22 cellular contexts compared by ENCODE assay signal in the genomic region with DNA sequence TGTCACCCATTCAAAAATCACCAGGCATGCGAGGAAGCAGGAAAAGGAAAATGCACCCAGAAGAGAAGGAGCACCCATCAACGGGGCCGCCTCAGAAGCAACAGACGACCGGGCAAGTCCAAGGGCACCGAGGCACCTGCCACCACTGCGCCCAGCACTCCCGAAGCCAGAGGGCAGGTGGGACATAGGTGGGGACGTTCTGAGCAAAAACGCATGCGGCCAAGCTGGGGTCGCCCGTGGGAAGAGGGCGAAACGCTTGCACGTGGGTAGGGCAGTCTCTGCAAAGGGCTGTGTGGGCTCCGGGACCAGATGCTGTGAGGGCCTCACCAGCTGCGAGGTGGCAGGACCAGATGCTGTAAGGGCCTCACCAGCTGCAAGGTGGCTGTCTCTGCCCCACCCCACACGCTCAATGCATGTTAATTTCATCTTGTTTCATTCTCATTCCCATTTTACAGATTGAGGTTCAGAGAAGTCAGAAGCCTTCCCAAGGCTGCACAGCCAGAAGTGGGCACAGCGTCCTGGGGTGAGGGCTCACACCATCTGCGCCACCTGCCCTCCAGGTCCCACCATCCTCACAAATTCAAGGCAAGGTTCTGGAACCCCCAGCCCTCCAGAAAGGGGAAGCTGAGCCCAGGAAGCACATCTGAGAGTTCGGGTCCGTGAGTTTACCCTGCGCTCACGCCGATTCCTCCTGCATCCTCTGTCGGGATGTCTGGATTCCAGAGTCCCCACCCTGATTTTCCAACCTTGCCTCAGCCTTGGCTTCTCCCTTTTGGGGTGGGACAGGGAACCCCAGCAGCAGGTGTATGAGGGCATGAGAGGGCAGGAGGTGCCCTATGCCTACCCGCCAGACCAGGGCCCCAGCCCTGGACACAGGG. TPM values are rescaled to one million over a fixed set of nuclear protein-coding genes. Genes with fewer than 3 reads are reported as not detected.
DNase-seq lines count a peak whose midpoint lies in the region; ATAC-seq and TF ChIP-seq lines count a peak whose summit lies in the region.
"Had no signal": no experiment of that assay in that cellular context is flagged by ENCODE, and none has a peak within 500 bp of the region (broad histone marks: within the 10 kb centered on the region; RNA-seq: fewer than 3 reads in every experiment).

No MANE protein-coding gene starts in this region.

- H3K27me3 Mint-ChIP-seq in CD14-positive monocyte (ENCODE audit: low read depth in 3 of 3) (peaks cover 34 to 71% (median 35%) of the 10 kb centered on the region in 3 donors), MCF 10A (ENCODE audit: insufficient read depth, unreplicated experiment) (peaks cover 74% of the 10 kb centered on the region)

- no TSS peak for BruUV-seq in IMR-90 (replicated peaks; lab: Mats Ljungman, UMichigan)
- no TSS peak for BruUV-seq in MCF 10A (replicated peaks; lab: Mats Ljungman, UMichigan)

- CTCF ChIA-PET in IMR-90 (lab: Yijun Ruan, JAX): interaction anchor here (0.9 kb wide), 1 partner anchor 11 kb away, joined by 4 read pairs; no protein-coding TSS in a partner anchor
- CTCF ChIA-PET in MCF 10A (lab: Yijun Ruan, JAX): interaction anchor here (0.6 to 2.5 kb wide), 3 partner anchors 11 to 1611 kb away, joined by 3 to 9 read pairs (median 4); a partner anchor contains a TSS

- TF ChIP-seq CTCF in CD14-positive monocyte (IDR thresholded peaks at IDR 0.05) (no peak), IMR-90 (conservative IDR thresholded peaks at IDR 0.05; ENCODE audit: low read depth, low read length) (no peak), left ventricle myocardium inferior (IDR thresholded peaks at IDR 0.05; ENCODE audit: borderline replicate concordance) (no peak), osteoblast (IDR thresholded peaks at IDR 0.05; ENCODE audit: extremely low read depth, low read depth, low read length) (no peak), MCF 10A (IDR thresholded peaks at IDR 0.05; ENCODE audit: unreplicated experiment) (no peak)

- H4K91ac ChIP-seq in IMR-90 (ENCODE audit: insufficient read depth, low read depth, low read length): no peak overlapping the region

- H3K27me3 ChIP-seq in IMR-90 (ENCODE audit: control insufficient read depth, insufficient read depth, low read length): no peaks in the 10 kb centered on the region; the same call in 1 of the 2 replicates
- peaks cover 100% of the 10 kb centered on the region for H3K27me3 ChIP-seq in left ventricle myocardium inferior (ENCODE audit: low read depth)
- peaks cover 65% of the 10 kb centered on the region for H3K27me3 ChIP-seq in osteoblast (ENCODE audit: insufficient read depth, low read length)
- H3K27me3 ChIP-seq: thyroid gland had no signal

- WGBS in IMR-90 (ENCODE audit: extremely low coverage in 2 of 2, insufficient read length in 1 of 2), 2 experiments: 88% methylated on average over 12 of the region's 28 CpGs; no CpG with 5 or more reads in 1 of the 2 experiments

- H3K79me2 ChIP-seq in osteoblast (ENCODE audit: insufficient read depth, low read length): no peaks in the 10 kb centered on the region

- H3K4me2 ChIP-seq in IMR-90 (ENCODE audit: low read depth, low read length): no peak overlapping the region
- H3K4me2 ChIP-seq in osteoblast (ENCODE audit: insufficient read depth, low read length): no peak overlapping the region
- H3K4me2 ChIP-seq: PC-9, SK-N-SH had no signal

- H3K36me3 ChIP-seq in IMR-90 (ENCODE audit: control insufficient read depth, insufficient read depth, low read length) (no peaks in the 10 kb centered on the region), left ventricle myocardium inferior (no peaks in the 10 kb centered on the region), osteoblast (ENCODE audit: insufficient read depth, low read length) (no peaks in the 10 kb centered on the region)
- H3K36me3 ChIP-seq: breast epithelium, thyroid gland had no signal

- no peak overlapping the region for H2BK15ac ChIP-seq in IMR-90 (ENCODE audit: low read depth, low read length)

- no peak overlapping the region for H2AK5ac ChIP-seq in IMR-90 (ENCODE audit: low read depth, low read length)

- no peak overlapping the region for H3K14ac ChIP-seq in IMR-90 (replicated peaks; ENCODE audit: low read depth, low read length)

- no peak overlapping the region for H3K27ac ChIP-seq in IMR-90 (ENCODE audit: insufficient read depth, low read length)
- H3K27ac ChIP-seq in left ventricle myocardium inferior (replicated peaks): no peak overlapping the region
- H3K27ac ChIP-seq in osteoblast (ENCODE audit: low read depth, low read length): no peak overlapping the region
- H3K27ac ChIP-seq: breast epithelium, epithelial cell of prostate, PC-9, thyroid gland had no signal

- H4K8ac ChIP-seq in IMR-90 (ENCODE audit: low read depth in 2 of 2, low read length in 2 of 2): no peak overlapping the region

- H2AFZ ChIP-seq in IMR-90 (replicated peaks; ENCODE audit: low read length, poor library complexity) (peak overlapping the region; percentile 33), osteoblast (ENCODE audit: low read length) (no peak overlapping the region)
- H2AFZ ChIP-seq: PC-9 had no signal

- H3K36me3 Mint-ChIP-seq in CD14-positive monocyte (no peaks in the 10 kb centered on the region), MCF 10A (ENCODE audit: insufficient read depth, unreplicated experiment) (peaks cover 10% of the 10 kb centered on the region)

- H3K4me1 ChIP-seq in IMR-90 (ENCODE audit: control insufficient read depth, insufficient read depth, low read length): peaks cover 19% of the 10 kb centered on the region
- H3K4me1 ChIP-seq in left ventricle myocardium inferior: peaks cover 14% of the 10 kb centered on the region
- H3K4me1 ChIP-seq in osteoblast (ENCODE audit: insufficient read depth, low read length): peaks cover 11% of the 10 kb centered on the region

- peaks cover 0 to 4% (median 2%) of the 10 kb centered on the region in 7 donors for H3K9me3 Mint-ChIP-seq in CD14-positive monocyte
- H3K9me3 Mint-ChIP-seq in MCF 10A (ENCODE audit: unreplicated experiment): no peaks in the 10 kb centered on the region
- H3K9me3 Mint-ChIP-seq: activated T-cell treated with anti-CD3 and anti-CD28 coated beads, Interleukin-2, amount 50 U/mL, for 72 hours; dendritic cell treated with granulocyte-macrophage colony-stimulating factor and Interleukin-4, amounts not matched to agents 40 ng/mL and 50 ng/mL, for 4 days; stimulated activated naive B cell treated with anti-CD40 and anti-IgM and Interleukin-4, amounts not matched to agents 10 μg/mL and 1 μg/mL and 100 μg/mL, for 72 hours had no signal

- no peak overlapping the region for H3K9ac ChIP-seq in IMR-90 (ENCODE audit: low read depth, low read length)
- H3K9ac ChIP-seq: SK-N-SH had no signal

- peak; percentile 14 for DNase-seq in CD14-positive monocyte (ENCODE audit: low spot score)
- no peak for DNase-seq in IMR-90
- DNase-seq in left ventricle myocardium inferior: peak; percentile 10
- DNase-seq in osteoblast (ENCODE audit: insufficient read length, low spot score, missing footprints): peak; percentile 89
- no peak for DNase-seq in GM19238 (ENCODE audit: insufficient read length, low spot score)
- DNase-seq in MCF 10A (ENCODE audit: unreplicated experiment): no peak
- no peak for DNase-seq in KG1 (lab: John Stamatoyannopoulos, UW)
- DNase-seq: foreskin fibroblast; H9; NCI-H146; NCI-H82; stimulated activated naive B cell treated with anti-CD40 and anti-IgM and Interleukin-4, amounts not matched to agents 10 μg/mL and 1 μg/mL and 100 μg/mL, for 72 hours; thyroid gland had no signal

- H4K5ac ChIP-seq in IMR-90 (ENCODE audit: low read depth, low read length): no peak overlapping the region

- TF ChIP-seq POLR2A in IMR-90 (IDR thresholded peaks at IDR 0.05; ENCODE audit: low read depth, low read length): no peak

- H2BK120ac ChIP-seq in IMR-90 (ENCODE audit: low read depth, low read length): no peak overlapping the region

- no peak overlapping the region; the same call in 1 of the 2 replicates for H3K4ac ChIP-seq in IMR-90 (ENCODE audit: low read depth, low read length)

- dilution Hi-C loops in IMR-90 (cut with HindIII; ENCODE audit: low sequenced_read_pairs, unreplicated experiment): no loop called here

- no peak overlapping the region for H3K56ac ChIP-seq in IMR-90 (ENCODE audit: extremely low read depth, insufficient read depth, low read length)

- H2AK9ac ChIP-seq in IMR-90 (replicated peaks; ENCODE audit: low read depth, low read length, poor library complexity): peak overlapping the region; percentile 72

- 0 out of 4 replicates have a peak, but pooled peaks cover 0 to under 1% of the 10 kb centered on the region in 2 experiments for H3K79me1 ChIP-seq in IMR-90 (ENCODE audit: low read depth in 1 of 2, low read length in 2 of 2)

- no peak for ATAC-seq in IMR-90 (ENCODE audit: low read depth)
- ATAC-seq: activated CD4-positive, CD25-positive, alpha-beta regulatory T cell treated with anti-CD3 and anti-CD28 coated beads, Interleukin-2, amount 50 U/mL, for 24 hours; activated T-cell treated with anti-CD3 and anti-CD28 coated beads, Interleukin-2, amount 50 U/mL, for 72 hours; stimulated activated naive B cell treated with anti-CD40 and anti-IgM and Interleukin-4, amounts not matched to agents 10 μg/mL and 1 μg/mL and 100 μg/mL, for 72 hours had no signal

- H3K27ac Mint-ChIP-seq in CD14-positive monocyte (no peak overlapping the region), MCF 10A (ENCODE audit: low read depth, unreplicated experiment) (no peak overlapping the region)
- H3K27ac Mint-ChIP-seq: activated T-cell treated with anti-CD3 and anti-CD28 coated beads, Interleukin-2, amount 50 U/mL, for 72 hours; dendritic cell treated with granulocyte-macrophage colony-stimulating factor and Interleukin-4, amounts not matched to agents 40 ng/mL and 50 ng/mL, for 4 days; H9; stimulated activated naive B cell treated with anti-CD40 and anti-IgM and Interleukin-4, amounts not matched to agents 10 μg/mL and 1 μg/mL and 100 μg/mL, for 72 hours had no signal

- intact Hi-C loops in CD14-positive monocyte (cut with micrococcal nuclease) (no loop called here), IMR-90 (cut with micrococcal nuclease) (no loop called here), left ventricle myocardium inferior (cut with micrococcal nuclease) (no loop called here), MCF 10A (cut with micrococcal nuclease) (no loop called here)

- no peak overlapping the region for H3K23ac ChIP-seq in IMR-90 (ENCODE audit: low read depth, low read length)

- no peaks in the 10 kb centered on the region for H3K9me1 ChIP-seq in IMR-90 (ENCODE audit: insufficient read depth, low read length)

- H3K4me3 Mint-ChIP-seq in CD14-positive monocyte: no peak overlapping the region
- H3K4me3 Mint-ChIP-seq in MCF 10A (ENCODE audit: unreplicated experiment): no peak overlapping the region
- H3K4me3 Mint-ChIP-seq: activated T-cell treated with anti-CD3 and anti-CD28 coated beads, Interleukin-2, amount 50 U/mL, for 72 hours; dendritic cell treated with granulocyte-macrophage colony-stimulating factor and Interleukin-4, amounts not matched to agents 40 ng/mL and 50 ng/mL, for 4 days; H9; stimulated activated naive B cell treated with anti-CD40 and anti-IgM and Interleukin-4, amounts not matched to agents 10 μg/mL and 1 μg/mL and 100 μg/mL, for 72 hours had no signal

- H3K4me3 ChIP-seq in IMR-90 (ENCODE audit: insufficient read depth, low read depth, low read length) (no peak overlapping the region), left ventricle myocardium inferior (no peak overlapping the region), osteoblast (ENCODE audit: insufficient read depth, low read length) (no peak overlapping the region)
- H3K4me3 ChIP-seq: breast epithelium, PC-9, thyroid gland had no signal

- no peaks in the 10 kb centered on the region; the same call in 1 of the 2 replicates for H4K20me1 ChIP-seq in IMR-90 (ENCODE audit: insufficient read depth, low read length)
- peaks cover 3% of the 10 kb centered on the region for H4K20me1 ChIP-seq in osteoblast (ENCODE audit: insufficient read depth, low read length)

- H3K9me3 ChIP-seq in IMR-90 (ENCODE audit: control insufficient read depth, insufficient read depth, low read length) (no peaks in the 10 kb centered on the region), left ventricle myocardium inferior (replicated peaks) (no peaks in the 10 kb centered on the region), osteoblast (ENCODE audit: low read depth, low read length) (no peaks in the 10 kb centered on the region)
- H3K9me3 ChIP-seq: breast epithelium, SK-N-SH, thyroid gland had no signal

- H3K4me1 Mint-ChIP-seq in CD14-positive monocyte: peaks cover 12% of the 10 kb centered on the region
- H3K4me1 Mint-ChIP-seq in MCF 10A (ENCODE audit: insufficient read depth, unreplicated experiment): peaks cover 13% of the 10 kb centered on the region

- H2BK5ac ChIP-seq in IMR-90 (ENCODE audit: low read depth, low read length, poor library complexity, severe bottlenecking): no peak overlapping the region

- no peak overlapping the region for H2BK20ac ChIP-seq in IMR-90 (ENCODE audit: low read depth, low read length)

- no peak for TF ChIP-seq RAD21 in IMR-90 (IDR thresholded peaks at IDR 0.05; ENCODE audit: low read length)

- POLR2A ChIA-PET in IMR-90 (lab: Charles Lee; ENCODE audit: unreplicated experiment) (no interaction called here), MCF 10A (lab: Yijun Ruan, JAX) (no interaction called here)

- H3K18ac ChIP-seq in IMR-90 (ENCODE audit: low read depth, low read length): no peak overlapping the region

- in situ Hi-C loops in IMR-90 (cut with MboI; ENCODE audit: low sequenced_read_pairs): no loop called here

RNA-seq across cellular contexts. Expression of a gene that starts 8.2 kb away (rescaled TPM):
- polyA plus RNA-seq in CD14-positive monocyte (not detected), IMR-90 (2012; rRNA removed) (22.9 and 31.9 TPM in 2 replicates)
- total RNA-seq in IMR-90 (2012; rRNA removed) (5.9 and 6.9 TPM in 2 replicates), left ventricle myocardium inferior (2.4 TPM), osteoblast (7.7 and 8.3 TPM in 2 replicates), MCF 10A (2022) (not detected in 2 replicates)
- polyA plus RNA-seq in IMR-90 (2012; cell fraction: cytosol; rRNA removed): 7.3 and 10.5 TPM in 2 replicates
- 30.0 and 141 TPM in 2 replicates for polyA plus RNA-seq in IMR-90 (2012; cell fraction: nucleus; rRNA removed; ENCODE audit: low replicate concordance)
- total RNA-seq: activated CD8-positive, alpha-beta memory T cell treated with anti-CD3 and anti-CD28 coated beads for 36 hours had no signal
- polyA plus RNA-seq: keratinocyte had no signal

RNA-seq across cellular contexts. Expression of a gene that starts 43.5 kb away (rescaled TPM):
- polyA plus RNA-seq in CD14-positive monocyte (10 to 100 TPM; 34.5 to 35.8 TPM), IMR-90 (2012; rRNA removed) (74.2 and 75.7 TPM in 2 replicates)
- total RNA-seq in IMR-90 (2012; rRNA removed) (105 and 106 TPM in 2 replicates), left ventricle myocardium inferior (40.8 TPM), osteoblast (47.7 and 47.8 TPM in 2 replicates), MCF 10A (2022) (117 and 136 TPM in 2 replicates)
- 54.0 and 63.6 TPM in 2 replicates for polyA plus RNA-seq in IMR-90 (2012; cell fraction: cytosol; rRNA removed)
- 86.7 and 138 TPM in 2 replicates for polyA plus RNA-seq in IMR-90 (2012; cell fraction: nucleus; rRNA removed; ENCODE audit: low replicate concordance)

RNA-seq across cellular contexts. Expression of a gene that starts 44.9 kb away (rescaled TPM):
- polyA plus RNA-seq in CD14-positive monocyte (under 1 TPM; 0.31 to 0.71 TPM), IMR-90 (2012; rRNA removed) (41.0 and 50.7 TPM in 2 replicates)
- total RNA-seq in IMR-90 (2012; rRNA removed) (3.4 and 3.6 TPM in 2 replicates), left ventricle myocardium inferior (6.4 TPM), osteoblast (5.4 and 6.2 TPM in 2 replicates), MCF 10A (2022) (15.1 and 18.1 TPM in 2 replicates)
- 14.1 and 16.5 TPM in 2 replicates for polyA plus RNA-seq in IMR-90 (2012; cell fraction: cytosol; rRNA removed)
- 305 and 1,032 TPM in 2 replicates for polyA plus RNA-seq in IMR-90 (2012; cell fraction: nucleus; rRNA removed; ENCODE audit: low replicate concordance)

RNA-seq across cellular contexts. Expression of a gene that starts 50.7 kb away (rescaled TPM):
- polyA plus RNA-seq in CD14-positive monocyte (under 1 TPM; 0.21 to 0.62 TPM), IMR-90 (2012; rRNA removed) (2.1 and 2.3 TPM in 2 replicates)
- total RNA-seq in IMR-90 (2012; rRNA removed) (0.28 and 0.54 TPM in 2 replicates), left ventricle myocardium inferior (not detected), osteoblast (0.36 and 0.88 TPM in 2 replicates), MCF 10A (2022) (7.9 and 11.1 TPM in 2 replicates)
- 0.66 and 1.7 TPM in 2 replicates for polyA plus RNA-seq in IMR-90 (2012; cell fraction: cytosol; rRNA removed)
- polyA plus RNA-seq in IMR-90 (2012; cell fraction: nucleus; rRNA removed; ENCODE audit: low replicate concordance): 8.1 and 24.8 TPM in 2 replicates
- polyA plus RNA-seq: SK-N-SH had no signal

Comparison
In these comparisons a context has a peak if more than half of its experiments do, and no peak if none do; other contexts are left out.
1. DNase-seq: peak in CD14-positive monocyte (single experiment), left ventricle myocardium inferior (single experiment) and osteoblast (single experiment); none in IMR-90 (single experiment), GM19238 (single experiment), MCF 10A (single experiment) and KG1 (single experiment).